ENCODE assay signal across 6 cellular contexts in the genomic region with DNA sequence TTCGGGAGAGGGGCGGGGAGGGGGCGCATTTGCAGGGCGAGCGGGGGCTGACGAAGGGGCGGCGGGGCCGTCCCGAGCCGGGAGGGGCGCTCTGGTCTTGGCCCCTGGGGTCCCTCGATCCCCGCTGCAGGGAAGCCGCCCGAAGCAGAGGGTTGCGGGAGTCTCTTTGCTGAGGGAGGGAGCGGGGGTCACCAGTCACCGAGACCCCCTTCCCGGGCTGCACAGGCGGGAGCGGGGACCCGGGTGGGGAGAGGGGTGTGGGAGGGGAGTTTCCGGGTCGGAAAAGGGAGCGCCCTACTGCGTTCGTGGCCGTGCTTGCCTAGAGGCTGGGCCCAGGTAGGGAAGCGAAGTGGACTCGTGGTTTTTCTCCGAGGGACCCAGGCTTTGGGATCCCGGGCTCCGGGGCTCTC. TPM values are rescaled to one million over a fixed set of nuclear protein-coding genes. Genes with fewer than 3 reads are reported as not detected.
DNase-seq lines count a peak whose midpoint lies in the region; ATAC-seq, FAIRE-seq and TF ChIP-seq lines count a peak whose summit lies in the region.

No MANE protein-coding gene starts in this region.

- H3K4me3 ChIP-seq in AG04449 (ENCODE audit: low read depth, low read length) (peak overlapping the region; percentile 83), K562 (peak overlapping the region; percentile 79)

- no peaks in the 10 kb centered on the region for H4K20me1 ChIP-seq in K562 (replicated peaks; ENCODE audit: control insufficient read depth, insufficient read depth, low read length)

- in situ Hi-C loops in K562 (cut with MboI): no loop called here

- peak overlapping the region; percentile 87 for H3K4me3 Mint-ChIP-seq in nephron progenitor cell

- peak overlapping the region; percentile 65 for H2AFZ ChIP-seq in K562 (ENCODE audit: low read depth, low read length)

- H3K9me1 ChIP-seq in K562 (ENCODE audit: control insufficient read depth, insufficient read depth, low read length): no peaks in the 10 kb centered on the region

- WGBS in K562 (ENCODE audit: insufficient coverage, low coverage, missing lambda C conversion rate): 4% methylated on average over 15 of the region's 34 CpGs

- TF ChIP-seq POLR2A in K562 (conservative IDR thresholded peaks at IDR 0.05): no peak

- peak overlapping the region; percentile 66 to 93 for H3K9ac ChIP-seq in K562 (ENCODE audit: insufficient read depth in 1 of 2, low read depth in 2 of 2, low read length in 2 of 2)

- TF ChIP-seq CTCF in AG04449 (IDR thresholded peaks at IDR 0.05; ENCODE audit: insufficient read depth, low read length, missing control alignments): no peak
- TF ChIP-seq CTCF in K562 (IDR thresholded peaks at IDR 0.05 in 2 of 3, conservative IDR thresholded peaks at IDR 0.05 in 1 of 3; ENCODE audit: insufficient read depth in 2 of 3, low read depth in 1 of 3, low read length in 3 of 3): no peak
- TF ChIP-seq CTCF in nephron progenitor cell (IDR thresholded peaks at IDR 0.05): no peak

- no peak overlapping the region for H3K27ac Mint-ChIP-seq in nephron progenitor cell

- H3K4me1 Mint-ChIP-seq in nephron progenitor cell: peaks cover 31% of the 10 kb centered on the region

- peaks cover 4% of the 10 kb centered on the region for H3K9me3 Mint-ChIP-seq in nephron progenitor cell

- peak overlapping the region; percentile 67 for H3K4me2 ChIP-seq in K562 (ENCODE audit: insufficient read depth, low read length)

- no peak for DNase-seq in AG04449 (ENCODE audit: low read depth, low spot score)
- no peak for DNase-seq in K562 (ENCODE audit: extremely low read depth in 1 of 4, low spot score in 3 of 4)
- DNase-seq in nephron progenitor cell: no peak
- no peak for DNase-seq in NK-92 (lab: John Stamatoyannopoulos, UW; ENCODE audit: unreplicated experiment)

- H3K79me2 ChIP-seq in K562 (ENCODE audit: control insufficient read depth, insufficient read depth, low read length): peaks cover 12% of the 10 kb centered on the region

- H3K27ac ChIP-seq in K562 (ENCODE audit: extremely low read depth, low read depth, low read length): peak overlapping the region; percentile 49; the same call in 1 of the 3 replicates

- no TSS peak for BruUV-seq in K562 (replicated peaks; lab: Mats Ljungman, UMichigan)

- POLR2A ChIA-PET in AG04449 (lab: Yijun Ruan, JAX) (no interaction called here), K562 (lab: Yijun Ruan, JAX) (interaction anchor here (0.7 kb wide), 1 partner anchor 11 kb away, joined by 3 read pairs; no protein-coding TSS in a partner anchor)

- CTCF ChIA-PET in AG04449 (lab: Yijun Ruan, JAX): interaction anchor here (2.1 to 8.7 kb wide), 8 partner anchors 10 to 128 kb away, joined by 7 to 59 read pairs (median 22); partner anchors contain the start of genes FIS1 and VGF
- CTCF ChIA-PET in K562 (lab: Yijun Ruan, JAX; ENCODE audit: low intra/inter-chr PET ratio): interaction anchor here (0.6 to 0.8 kb wide), 3 partner anchors 11 to 259 kb away, joined by 3 to 4 read pairs (median 3); partner anchors contain the start of gene ACHE

- no peak for FAIRE-seq in K562 (lab: Jason Lieb, UNC)

- H3K27me3 ChIP-seq in K562 (ENCODE audit: control insufficient read depth in 2 of 2, insufficient read depth in 2 of 2, low read length in 2 of 2): no peaks in the 10 kb centered on the region

- H3K9me3 ChIP-seq in K562 (replicated peaks; ENCODE audit: control insufficient read depth, insufficient read depth, low read depth, low read length): no peaks in the 10 kb centered on the region

- H3K36me3 Mint-ChIP-seq in nephron progenitor cell (ENCODE audit: low read depth): peaks cover 29% of the 10 kb centered on the region

- H3K36me3 ChIP-seq in K562 (ENCODE audit: control insufficient read depth, insufficient read depth, low read length): peaks cover 34% of the 10 kb centered on the region; the same call in 2 of the 3 replicates

- intact Hi-C loops in K562 (cut with micrococcal nuclease): no loop called here

- ATAC-seq in HG02759 (IDR thresholded peaks at IDR 0.05; ENCODE audit: unreplicated experiment) (peak; percentile 23), K562 (peak; percentile 59), GM19452 (IDR thresholded peaks at IDR 0.05; ENCODE audit: unreplicated experiment) (no peak)

- peaks cover 15% of the 10 kb centered on the region for H3K27me3 Mint-ChIP-seq in nephron progenitor cell (ENCODE audit: low read depth, poor library complexity)

- H3K4me1 ChIP-seq in K562 (replicated peaks in 1 of 2; ENCODE audit: control insufficient read depth in 2 of 2, insufficient read depth in 2 of 2, low read length in 2 of 2): peaks cover 20 to 33% of the 10 kb centered on the region in 2 experiments

- TF ChIP-seq RAD21 in K562 (CRISPR knock-in tag; conservative IDR thresholded peaks at IDR 0.05 in 1 of 2, IDR thresholded peaks at IDR 0.05 in 1 of 2): no peak

- no peak for TF ChIP-seq EP300 in K562 (IDR thresholded peaks at IDR 0.05; ENCODE audit: low read length)

RNA-seq across cellular contexts. Expression of gene AP1S1, which starts 0.4 kb away (rescaled TPM):
- 16.8 and 29.1 TPM in 2 replicates for total RNA-seq in K562 (2011; cell fraction: chromatin; rRNA removed; ENCODE audit: low replicate concordance)
- 29.0 and 30.9 TPM in 2 replicates for total RNA-seq in K562 (2011; cell fraction: nucleolus; rRNA removed)
- 25.1 and 27.9 TPM in 2 replicates for total RNA-seq in K562 (2011; cell fraction: nucleoplasm; rRNA removed)
- total RNA-seq in K562 (2014; rRNA removed) (149 and 163 TPM in 2 replicates), K562 (2014; rRNA removed; fragmentation: Illumina TruSeq; extraction: Trizol) (68.6 and 77.7 TPM in 2 replicates), K562 (2015; rRNA removed; fragmentation: Illumina TruSeq; extraction: Trizol) (71.8 and 71.9 TPM in 2 replicates), K562 (2021) (89.4 and 91.2 TPM in 2 replicates)
- polyA plus RNA-seq in K562 (2011; rRNA removed) (113 and 121 TPM in 2 replicates), K562 (2014; fragmentation: Illumina TruSeq; extraction: Trizol) (79.8 and 104 TPM in 2 replicates), K562 (2014; fragmentation: Nextera tagmentation; extraction: Ambion mirVana) (10 to 100 TPM in 1 of 2 experiments, 1 to 10 TPM in 1; 4.4 to 13.6 TPM), K562 (2014; rRNA removed) (125 and 188 TPM in 2 replicates)
- 106 and 108 TPM in 2 replicates for polyA plus RNA-seq in K562 (2011; cell fraction: cytosol; rRNA removed)
- polyA plus RNA-seq in K562 (2011; cell fraction: nucleus; rRNA removed): 56.4 and 60.9 TPM in 2 replicates
- 106 and 166 TPM in 2 replicates for polyA plus RNA-seq in K562 (2012)
- polyA minus RNA-seq in K562 (2011; rRNA and poly(A)+ RNA removed): 53.4 and 71.7 TPM in 2 replicates
- 25.1 and 29.0 TPM in 2 replicates for polyA minus RNA-seq in K562 (2011; cell fraction: cytosol; rRNA and poly(A)+ RNA removed)
- polyA minus RNA-seq in K562 (2011; cell fraction: nucleus; rRNA and poly(A)+ RNA removed): 5.1 and 9.2 TPM in 2 replicates

RNA-seq across cellular contexts. Expression of gene VGF, which starts 10.7 kb away (rescaled TPM):
- 0.81 and 4.0 TPM in 2 replicates for total RNA-seq in K562 (2011; cell fraction: chromatin; rRNA removed; ENCODE audit: low replicate concordance)
- 3.8 and 7.2 TPM in 2 replicates for total RNA-seq in K562 (2011; cell fraction: nucleolus; rRNA removed)
- 1.1 and 2.2 TPM in 2 replicates for total RNA-seq in K562 (2011; cell fraction: nucleoplasm; rRNA removed)
- total RNA-seq in K562 (2014; rRNA removed) (1.8 and 2.8 TPM in 2 replicates), K562 (2014; rRNA removed; fragmentation: Illumina TruSeq; extraction: Trizol) (0.19 and 0.22 TPM in 2 replicates), K562 (2015; rRNA removed; fragmentation: Illumina TruSeq; extraction: Trizol) (0.40 and 0.45 TPM in 2 replicates), K562 (2021) (4.2 and 5.7 TPM in 2 replicates)
- polyA plus RNA-seq in K562 (2011; rRNA removed) (0.14 and 0.23 TPM in 2 replicates), K562 (2014; fragmentation: Illumina TruSeq; extraction: Trizol) (0.34 and 0.79 TPM in 2 replicates), K562 (2014; fragmentation: Nextera tagmentation; extraction: Ambion mirVana) (under 1 TPM; 0.03 to 0.08 TPM), K562 (2014; rRNA removed) (1.4 and 1.7 TPM in 2 replicates)
- polyA plus RNA-seq in K562 (2011; cell fraction: cytosol; rRNA removed): 0.10 and 1.1 TPM in 2 replicates
- 0.65 and 2.1 TPM in 2 replicates for polyA plus RNA-seq in K562 (2011; cell fraction: nucleus; rRNA removed)
- polyA plus RNA-seq in K562 (2012): 1.6 and 7.3 TPM in 2 replicates
- not detected in 2 replicates for polyA minus RNA-seq in K562 (2011; rRNA and poly(A)+ RNA removed)
- polyA minus RNA-seq in K562 (2011; cell fraction: cytosol; rRNA and poly(A)+ RNA removed): 0.73 and 1.7 TPM in 2 replicates
- 0.89 and 0.94 TPM in 2 replicates for polyA minus RNA-seq in K562 (2011; cell fraction: nucleus; rRNA and poly(A)+ RNA removed)

RNA-seq across cellular contexts. Expression of gene NAT16, which starts 25.4 kb away (rescaled TPM):
- not detected in 2 replicates for total RNA-seq in K562 (2011; cell fraction: chromatin; rRNA removed; ENCODE audit: low replicate concordance)
- total RNA-seq in K562 (2011; cell fraction: nucleolus; rRNA removed): not detected in 2 replicates
- not detected in 2 replicates for total RNA-seq in K562 (2011; cell fraction: nucleoplasm; rRNA removed)
- not detected in 2 replicates for total RNA-seq in K562 (2014; rRNA removed)
- not detected in 2 replicates for total RNA-seq in K562 (2014; rRNA removed; fragmentation: Illumina TruSeq; extraction: Trizol)
- not detected in 2 replicates for total RNA-seq in K562 (2015; rRNA removed; fragmentation: Illumina TruSeq; extraction: Trizol)
- not detected in 2 replicates for total RNA-seq in K562 (2021)
- polyA plus RNA-seq in K562 (2011; rRNA removed): not detected in 2 replicates
- polyA plus RNA-seq in K562 (2011; cell fraction: cytosol; rRNA removed): not detected in 2 replicates
- polyA plus RNA-seq in K562 (2011; cell fraction: nucleus; rRNA removed): 0.07 TPM in 1 of 2 replicates, not detected in the other
- 0.07 and 0.08 TPM in 2 replicates for polyA plus RNA-seq in K562 (2012)
- polyA plus RNA-seq in K562 (2014; fragmentation: Illumina TruSeq; extraction: Trizol): not detected in 2 replicates
- under 1 TPM in 1 of 2 experiments, not detected in 1; 0.04 TPM for polyA plus RNA-seq in K562 (2014; fragmentation: Nextera tagmentation; extraction: Ambion mirVana)
- not detected in 2 replicates for polyA plus RNA-seq in K562 (2014; rRNA removed)
- polyA minus RNA-seq in K562 (2011; rRNA and poly(A)+ RNA removed): not detected in 2 replicates
- not detected in 2 replicates for polyA minus RNA-seq in K562 (2011; cell fraction: cytosol; rRNA and poly(A)+ RNA removed)
- polyA minus RNA-seq in K562 (2011; cell fraction: nucleus; rRNA and poly(A)+ RNA removed): not detected in 2 replicates

RNA-seq across cellular contexts. Expression of gene SERPINE1, which starts 27.8 kb away (rescaled TPM):
- 3.1 and 8.6 TPM in 2 replicates for total RNA-seq in K562 (2011; cell fraction: chromatin; rRNA removed; ENCODE audit: low replicate concordance)
- 5.8 and 14.3 TPM in 2 replicates for total RNA-seq in K562 (2011; cell fraction: nucleolus; rRNA removed)
- total RNA-seq in K562 (2011; cell fraction: nucleoplasm; rRNA removed): 5.1 and 8.0 TPM in 2 replicates
- total RNA-seq in K562 (2014; rRNA removed) (0.73 and 0.91 TPM in 2 replicates), K562 (2014; rRNA removed; fragmentation: Illumina TruSeq; extraction: Trizol) (0.44 and 0.67 TPM in 2 replicates), K562 (2015; rRNA removed; fragmentation: Illumina TruSeq; extraction: Trizol) (0.22 and 0.23 TPM in 2 replicates), K562 (2021) (0.98 and 1.3 TPM in 2 replicates)
- polyA plus RNA-seq in K562 (2011; rRNA removed) (2.2 and 4.8 TPM in 2 replicates), K562 (2014; fragmentation: Illumina TruSeq; extraction: Trizol) (1.0 and 1.1 TPM in 2 replicates), K562 (2014; fragmentation: Nextera tagmentation; extraction: Ambion mirVana) (1 to 10 TPM in 1 of 2 experiments, under 1 TPM in 1; 0.89 to 1.6 TPM), K562 (2014; rRNA removed) (0.54 and 0.62 TPM in 2 replicates)
- 3.0 and 10.7 TPM in 2 replicates for polyA plus RNA-seq in K562 (2011; cell fraction: cytosol; rRNA removed)
- 1.2 and 5.4 TPM in 2 replicates for polyA plus RNA-seq in K562 (2011; cell fraction: nucleus; rRNA removed)
- polyA plus RNA-seq in K562 (2012): 2.2 and 4.3 TPM in 2 replicates
- polyA minus RNA-seq in K562 (2011; rRNA and poly(A)+ RNA removed): 1.5 and 6.2 TPM in 2 replicates
- polyA minus RNA-seq in K562 (2011; cell fraction: cytosol; rRNA and poly(A)+ RNA removed): 5.0 and 5.4 TPM in 2 replicates
- 0.44 and 1.6 TPM in 2 replicates for polyA minus RNA-seq in K562 (2011; cell fraction: nucleus; rRNA and poly(A)+ RNA removed)

RNA-seq across cellular contexts. Expression of gene MOGAT3, which starts 46.1 kb away (rescaled TPM):
- not detected in 2 replicates for total RNA-seq in K562 (2011; cell fraction: chromatin; rRNA removed; ENCODE audit: low replicate concordance)
- not detected in 2 replicates for total RNA-seq in K562 (2011; cell fraction: nucleolus; rRNA removed)
- not detected in 2 replicates for total RNA-seq in K562 (2011; cell fraction: nucleoplasm; rRNA removed)
- total RNA-seq in K562 (2014; rRNA removed): not detected in 2 replicates
- not detected in 2 replicates for total RNA-seq in K562 (2014; rRNA removed; fragmentation: Illumina TruSeq; extraction: Trizol)
- total RNA-seq in K562 (2015; rRNA removed; fragmentation: Illumina TruSeq; extraction: Trizol): not detected in 2 replicates
- total RNA-seq in K562 (2021): not detected in 2 replicates
- 0.07 and 0.13 TPM in 2 replicates for polyA plus RNA-seq in K562 (2011; rRNA removed)
- not detected in 2 replicates for polyA plus RNA-seq in K562 (2011; cell fraction: cytosol; rRNA removed)
- polyA plus RNA-seq in K562 (2011; cell fraction: nucleus; rRNA removed): 0.14 and 0.15 TPM in 2 replicates
- polyA plus RNA-seq in K562 (2012): 0.03 TPM in 1 of 2 replicates, not detected in the other
- not detected in 2 replicates for polyA plus RNA-seq in K562 (2014; fragmentation: Illumina TruSeq; extraction: Trizol)
- under 1 TPM; 0.07 to 0.17 TPM for polyA plus RNA-seq in K562 (2014; fragmentation: Nextera tagmentation; extraction: Ambion mirVana)
- not detected in 2 replicates for polyA plus RNA-seq in K562 (2014; rRNA removed)
- not detected in 2 replicates for polyA minus RNA-seq in K562 (2011; rRNA and poly(A)+ RNA removed)
- not detected in 2 replicates for polyA minus RNA-seq in K562 (2011; cell fraction: cytosol; rRNA and poly(A)+ RNA removed)
- 0.56 TPM in 1 of 2 replicates, not detected in the other for polyA minus RNA-seq in K562 (2011; cell fraction: nucleus; rRNA and poly(A)+ RNA removed)
